Comparison of ENCODE assay signal across 1 cellular context in genomic region chr16:22188595-22189442, GRCh38.
TF ChIP-seq lines count a peak whose summit lies in the region.

No MANE protein-coding gene starts in this region.

TF ChIP-seq in HepG2, 621 proteins besides CTCF, POLR2A, EP300 and RAD21 (continued from another document and continues in another):
- TF ChIP-seq PPARG (CRISPR knock-in tag; conservative IDR thresholded peaks at IDR 0.05) (no peak; the same call in 1 of the 2 replicates), ZXDC (CRISPR knock-in tag; IDR thresholded peaks at IDR 0.05) (no peak), ELF1 (CRISPR knock-in tag; IDR thresholded peaks at IDR 0.05) (peak; percentile 67; the same call in 1 of the 2 replicates), ZNF792 (CRISPR knock-in tag; IDR thresholded peaks at IDR 0.05) (0 out of 2 replicates have a peak, but pooled peaks have one; percentile 15), ZNF18 (CRISPR knock-in tag; IDR thresholded peaks at IDR 0.05; ENCODE audit: insufficient replicate concordance) (no peak), ARNT2 (CRISPR knock-in tag; IDR thresholded peaks at IDR 0.05; ENCODE audit: low read depth) (no peak; the same call in 1 of the 2 replicates), ZNF282 (IDR thresholded peaks at IDR 0.05; ENCODE audit: partially characterized antibody) (no peak), NFKBIZ (CRISPR knock-in tag; IDR thresholded peaks at IDR 0.05) (no peak), TAF1 (CRISPR knock-in tag; IDR thresholded peaks at IDR 0.05) (no peak), NFYB (CRISPR knock-in tag; IDR thresholded peaks at IDR 0.05) (no peak), SIN3A (IDR thresholded peaks at IDR 0.05; ENCODE audit: borderline replicate concordance, low read depth, low read length) (no peak), SPEN (CRISPR knock-in tag; IDR thresholded peaks at IDR 0.05; ENCODE audit: low read depth) (peak; percentile 70; the same call in 1 of the 2 replicates), JUNB (CRISPR knock-in tag; IDR thresholded peaks at IDR 0.05; ENCODE audit: borderline replicate concordance) (no peak), ZNF383 (CRISPR knock-in tag; IDR thresholded peaks at IDR 0.05; ENCODE audit: borderline replicate concordance) (no peak), SNAI1 (CRISPR knock-in tag; IDR thresholded peaks at IDR 0.05; ENCODE audit: borderline replicate concordance) (no peak), EEA1 (CRISPR knock-in tag; IDR thresholded peaks at IDR 0.05; ENCODE audit: borderline replicate concordance) (no peak), FOXK1 (CRISPR knock-in tag; IDR thresholded peaks at IDR 0.05; ENCODE audit: borderline replicate concordance, low read depth) (0 out of 2 replicates have a peak, but pooled peaks have one; percentile 56), TOPORS (CRISPR knock-in tag; IDR thresholded peaks at IDR 0.05) (no peak), ATF7-NPFF (CRISPR knock-in tag; IDR thresholded peaks at IDR 0.05; ENCODE audit: low read depth) (no peak), ZNF331 (CRISPR knock-in tag; IDR thresholded peaks at IDR 0.05) (no peak; the same call in 1 of the 2 replicates), CEBPB (IDR thresholded peaks at IDR 0.05; ENCODE audit: borderline replicate concordance, low read depth, low read length) (no peak), JUND (CRISPR knock-in tag; IDR thresholded peaks at IDR 0.05) (no peak; the same call in 1 of the 2 replicates), NR2F1 (CRISPR knock-in tag; IDR thresholded peaks at IDR 0.05) (no peak), JUN (CRISPR knock-in tag; IDR thresholded peaks at IDR 0.05) (no peak), ZNF577 (CRISPR knock-in tag; IDR thresholded peaks at IDR 0.05; ENCODE audit: borderline replicate concordance, low read depth) (no peak), ZBTB1 (CRISPR knock-in tag; IDR thresholded peaks at IDR 0.05; ENCODE audit: borderline replicate concordance) (no peak), SRSF4 (IDR thresholded peaks at IDR 0.05; ENCODE audit: low read depth, low read length, poor library complexity, severe bottlenecking) (no peak), ZNF652 (CRISPR knock-in tag; IDR thresholded peaks at IDR 0.05; ENCODE audit: borderline replicate concordance, low read depth) (no peak), KDM6A (CRISPR knock-in tag; IDR thresholded peaks at IDR 0.05; ENCODE audit: low read depth) (no peak), ZNF44 (CRISPR knock-in tag; IDR thresholded peaks at IDR 0.05) (no peak), SP1 (IDR thresholded peaks at IDR 0.05) (no peak), SP1 (CRISPR knock-in tag; IDR thresholded peaks at IDR 0.05) (no peak), ZNF790 (CRISPR knock-in tag; IDR thresholded peaks at IDR 0.05; ENCODE audit: borderline replicate concordance) (no peak), ZNF839 (CRISPR knock-in tag; IDR thresholded peaks at IDR 0.05; ENCODE audit: borderline replicate concordance) (no peak), PCBP2 (optimal IDR thresholded peaks at IDR 0.05; ENCODE audit: low read depth, low read length, poor library complexity, severe bottlenecking) (no peak), ZNF451 (CRISPR knock-in tag; IDR thresholded peaks at IDR 0.05) (peak; percentile 68; the same call in 1 of the 2 replicates), ZBTB21 (CRISPR knock-in tag; IDR thresholded peaks at IDR 0.05) (no peak), TFAP4 (IDR thresholded peaks at IDR 0.05; ENCODE audit: borderline replicate concordance, low read depth) (no peak), PTBP1 (IDR thresholded peaks at IDR 0.05; ENCODE audit: low read depth, low read length, poor library complexity, severe bottlenecking) (no peak), ZNF549 (CRISPR knock-in tag; IDR thresholded peaks at IDR 0.05) (no peak), ZFP36L1 (CRISPR knock-in tag; IDR thresholded peaks at IDR 0.05) (no peak), NR2F6 (IDR thresholded peaks at IDR 0.05) (no peak), NR2F6 (CRISPR knock-in tag; IDR thresholded peaks at IDR 0.05) (no peak), ZNF232 (CRISPR knock-in tag; IDR thresholded peaks at IDR 0.05; ENCODE audit: borderline replicate concordance) (peak; percentile 64; the same call in 1 of the 2 replicates), FOXP1 (IDR thresholded peaks at IDR 0.05) (no peak), FOXP1 (CRISPR knock-in tag; IDR thresholded peaks at IDR 0.05) (no peak), ZC3H13 (CRISPR knock-in tag; IDR thresholded peaks at IDR 0.05) (no peak), ZSCAN20 (CRISPR knock-in tag; IDR thresholded peaks at IDR 0.05; ENCODE audit: borderline replicate concordance) (no peak; the same call in 1 of the 2 replicates), ZNF235 (CRISPR knock-in tag; IDR thresholded peaks at IDR 0.05; ENCODE audit: borderline replicate concordance) (no peak), ZNF644 (CRISPR knock-in tag; IDR thresholded peaks at IDR 0.05; ENCODE audit: low read depth) (no peak), ISL2 (CRISPR knock-in tag; IDR thresholded peaks at IDR 0.05) (peak; percentile 67; the same call in 1 of the 2 replicates)
- TF ChIP-seq, protein P1, sequence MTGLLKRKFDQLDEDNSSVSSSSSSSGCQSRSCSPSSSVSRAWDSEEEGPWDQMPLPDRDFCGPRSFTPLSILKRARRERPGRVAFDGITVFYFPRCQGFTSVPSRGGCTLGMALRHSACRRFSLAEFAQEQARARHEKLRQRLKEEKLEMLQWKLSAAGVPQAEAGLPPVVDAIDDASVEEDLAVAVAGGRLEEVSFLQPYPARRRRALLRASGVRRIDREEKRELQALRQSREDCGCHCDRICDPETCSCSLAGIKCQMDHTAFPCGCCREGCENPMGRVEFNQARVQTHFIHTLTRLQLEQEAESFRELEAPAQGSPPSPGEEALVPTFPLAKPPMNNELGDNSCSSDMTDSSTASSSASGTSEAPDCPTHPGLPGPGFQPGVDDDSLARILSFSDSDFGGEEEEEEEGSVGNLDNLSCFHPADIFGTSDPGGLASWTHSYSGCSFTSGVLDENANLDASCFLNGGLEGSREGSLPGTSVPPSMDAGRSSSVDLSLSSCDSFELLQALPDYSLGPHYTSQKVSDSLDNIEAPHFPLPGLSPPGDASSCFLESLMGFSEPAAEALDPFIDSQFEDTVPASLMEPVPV (CRISPR knock-in tag; IDR thresholded peaks at IDR 0.05), result no peak
- TF ChIP-seq, protein P2, sequence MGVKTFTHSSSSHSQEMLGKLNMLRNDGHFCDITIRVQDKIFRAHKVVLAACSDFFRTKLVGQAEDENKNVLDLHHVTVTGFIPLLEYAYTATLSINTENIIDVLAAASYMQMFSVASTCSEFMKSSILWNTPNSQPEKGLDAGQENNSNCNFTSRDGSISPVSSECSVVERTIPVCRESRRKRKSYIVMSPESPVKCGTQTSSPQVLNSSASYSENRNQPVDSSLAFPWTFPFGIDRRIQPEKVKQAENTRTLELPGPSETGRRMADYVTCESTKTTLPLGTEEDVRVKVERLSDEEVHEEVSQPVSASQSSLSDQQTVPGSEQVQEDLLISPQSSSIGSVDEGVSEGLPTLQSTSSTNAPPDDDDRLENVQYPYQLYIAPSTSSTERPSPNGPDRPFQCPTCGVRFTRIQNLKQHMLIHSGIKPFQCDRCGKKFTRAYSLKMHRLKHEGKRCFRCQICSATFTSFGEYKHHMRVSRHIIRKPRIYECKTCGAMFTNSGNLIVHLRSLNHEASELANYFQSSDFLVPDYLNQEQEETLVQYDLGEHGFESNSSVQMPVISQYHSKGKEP (CRISPR knock-in tag; IDR thresholded peaks at IDR 0.05), result no peak
- TF ChIP-seq, protein P3, sequence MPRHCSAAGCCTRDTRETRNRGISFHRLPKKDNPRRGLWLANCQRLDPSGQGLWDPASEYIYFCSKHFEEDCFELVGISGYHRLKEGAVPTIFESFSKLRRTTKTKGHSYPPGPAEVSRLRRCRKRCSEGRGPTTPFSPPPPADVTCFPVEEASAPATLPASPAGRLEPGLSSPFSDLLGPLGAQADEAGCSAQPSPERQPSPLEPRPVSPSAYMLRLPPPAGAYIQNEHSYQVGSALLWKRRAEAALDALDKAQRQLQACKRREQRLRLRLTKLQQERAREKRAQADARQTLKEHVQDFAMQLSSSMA (CRISPR knock-in tag; IDR thresholded peaks at IDR 0.05), result no peak
- TF ChIP-seq, protein P4, sequence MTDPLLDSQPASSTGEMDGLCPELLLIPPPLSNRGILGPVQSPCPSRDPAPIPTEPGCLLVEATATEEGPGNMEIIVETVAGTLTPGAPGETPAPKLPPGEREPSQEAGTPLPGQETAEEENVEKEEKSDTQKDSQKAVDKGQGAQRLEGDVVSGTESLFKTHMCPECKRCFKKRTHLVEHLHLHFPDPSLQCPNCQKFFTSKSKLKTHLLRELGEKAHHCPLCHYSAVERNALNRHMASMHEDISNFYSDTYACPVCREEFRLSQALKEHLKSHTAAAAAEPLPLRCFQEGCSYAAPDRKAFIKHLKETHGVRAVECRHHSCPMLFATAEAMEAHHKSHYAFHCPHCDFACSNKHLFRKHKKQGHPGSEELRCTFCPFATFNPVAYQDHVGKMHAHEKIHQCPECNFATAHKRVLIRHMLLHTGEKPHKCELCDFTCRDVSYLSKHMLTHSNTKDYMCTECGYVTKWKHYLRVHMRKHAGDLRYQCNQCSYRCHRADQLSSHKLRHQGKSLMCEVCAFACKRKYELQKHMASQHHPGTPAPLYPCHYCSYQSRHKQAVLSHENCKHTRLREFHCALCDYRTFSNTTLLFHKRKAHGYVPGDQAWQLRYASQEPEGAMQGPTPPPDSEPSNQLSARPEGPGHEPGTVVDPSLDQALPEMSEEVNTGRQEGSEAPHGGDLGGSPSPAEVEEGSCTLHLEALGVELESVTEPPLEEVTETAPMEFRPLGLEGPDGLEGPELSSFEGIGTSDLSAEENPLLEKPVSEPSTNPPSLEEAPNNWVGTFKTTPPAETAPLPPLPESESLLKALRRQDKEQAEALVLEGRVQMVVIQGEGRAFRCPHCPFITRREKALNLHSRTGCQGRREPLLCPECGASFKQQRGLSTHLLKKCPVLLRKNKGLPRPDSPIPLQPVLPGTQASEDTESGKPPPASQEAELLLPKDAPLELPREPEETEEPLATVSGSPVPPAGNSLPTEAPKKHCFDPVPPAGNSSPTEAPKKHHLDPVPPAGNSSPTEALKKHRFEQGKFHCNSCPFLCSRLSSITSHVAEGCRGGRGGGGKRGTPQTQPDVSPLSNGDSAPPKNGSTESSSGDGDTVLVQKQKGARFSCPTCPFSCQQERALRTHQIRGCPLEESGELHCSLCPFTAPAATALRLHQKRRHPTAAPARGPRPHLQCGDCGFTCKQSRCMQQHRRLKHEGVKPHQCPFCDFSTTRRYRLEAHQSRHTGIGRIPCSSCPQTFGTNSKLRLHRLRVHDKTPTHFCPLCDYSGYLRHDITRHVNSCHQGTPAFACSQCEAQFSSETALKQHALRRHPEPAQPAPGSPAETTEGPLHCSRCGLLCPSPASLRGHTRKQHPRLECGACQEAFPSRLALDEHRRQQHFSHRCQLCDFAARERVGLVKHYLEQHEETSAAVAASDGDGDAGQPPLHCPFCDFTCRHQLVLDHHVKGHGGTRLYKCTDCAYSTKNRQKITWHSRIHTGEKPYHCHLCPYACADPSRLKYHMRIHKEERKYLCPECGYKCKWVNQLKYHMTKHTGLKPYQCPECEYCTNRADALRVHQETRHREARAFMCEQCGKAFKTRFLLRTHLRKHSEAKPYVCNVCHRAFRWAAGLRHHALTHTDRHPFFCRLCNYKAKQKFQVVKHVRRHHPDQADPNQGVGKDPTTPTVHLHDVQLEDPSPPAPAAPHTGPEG (CRISPR knock-in tag; IDR thresholded peaks at IDR 0.05), result peak; percentile 49; the same call in 1 of the 2 replicates
